In genomic region chr1:225653463-225654276, GRCh38 we compare ENCODE assay signal across 8 cellular contexts. TPM values are rescaled to one million over a fixed set of nuclear protein-coding genes. Genes with fewer than 3 reads are reported as not detected.
DNase-seq lines count a peak whose midpoint lies in the region; TF ChIP-seq lines count a peak whose summit lies in the region.

No MANE protein-coding gene starts in this region.

- peaks cover 25% of the 10 kb centered on the region for H3K4me1 ChIP-seq in neural progenitor cell

- no peaks in the 10 kb centered on the region for H3K9me3 ChIP-seq in neural progenitor cell (ENCODE audit: low read depth)

- H3F3A ChIP-seq in neural progenitor cell (ENCODE audit: low read depth), result peaks cover 37% of the 10 kb centered on the region

- H3K27me3 ChIP-seq in neural progenitor cell, result peaks cover 10% of the 10 kb centered on the region

- peak overlapping the region; percentile 87 for H3K4me2 ChIP-seq in neural progenitor cell

- peak overlapping the region; percentile 58 for H3K9ac ChIP-seq in neural progenitor cell

- H3K36me3 Mint-ChIP-seq in HFFc6 (ENCODE audit: low read depth) (peaks cover 15% of the 10 kb centered on the region), glutamatergic neuron (ENCODE audit: unreplicated experiment) (peaks cover 7% of the 10 kb centered on the region), neural progenitor cell (peaks cover 15% of the 10 kb centered on the region)
- H3K36me3 Mint-ChIP-seq in activated naive CD8-positive, alpha-beta T cell, result no peaks in the 10 kb centered on the region

- H3K27ac ChIP-seq in neural progenitor cell, result peak overlapping the region; percentile 90

- H3K27me3 Mint-ChIP-seq in HFFc6 (ENCODE audit: insufficient read depth) (no peaks in the 10 kb centered on the region; the same call in 1 of the 2 replicates), glutamatergic neuron (ENCODE audit: unreplicated experiment) (peaks cover 12% of the 10 kb centered on the region), neural progenitor cell (ENCODE audit: insufficient read depth, low read depth) (peaks cover 4% of the 10 kb centered on the region)
- peaks cover 22% of the 10 kb centered on the region for H3K27me3 Mint-ChIP-seq in activated naive CD8-positive, alpha-beta T cell

- DNase-seq in DMS79 treated with DMSO at 0.1 percent for 48 hours (lab: John Stamatoyannopoulos, UW), result peak; percentile 68
- peak; percentile 54 for DNase-seq in HFFc6
- peak; percentile 35 for DNase-seq in NCI-H510A (lab: John Stamatoyannopoulos, UW)
- DNase-seq in glutamatergic neuron, result peak; percentile 81
- peak; percentile 76 for DNase-seq in neural progenitor cell (ENCODE audit: low spot score)
- DNase-seq in Kasumi-1 (lab: John Stamatoyannopoulos, UW), result no peak
- no peak for DNase-seq in effector CD8-positive, alpha-beta T cell (lab: John Stamatoyannopoulos, UW)

- peaks cover 40% of the 10 kb centered on the region for H3K79me2 ChIP-seq in neural progenitor cell (ENCODE audit: low read depth)

- no peaks in the 10 kb centered on the region for H3K36me3 ChIP-seq in neural progenitor cell

- H3K4me3 Mint-ChIP-seq in HFFc6 (peak overlapping the region; percentile 91), glutamatergic neuron (ENCODE audit: unreplicated experiment) (peak overlapping the region; percentile 98), neural progenitor cell (peak overlapping the region; percentile 92)
- peak overlapping the region; percentile 88 for H3K4me3 Mint-ChIP-seq in activated naive CD8-positive, alpha-beta T cell

- H3K27ac Mint-ChIP-seq in HFFc6, result peak overlapping the region; percentile 93
- H3K27ac Mint-ChIP-seq in activated naive CD8-positive, alpha-beta T cell, result no peak overlapping the region
- H3K27ac Mint-ChIP-seq in glutamatergic neuron (ENCODE audit: unreplicated experiment), result peak overlapping the region; percentile 97
- peak overlapping the region; percentile 95 for H3K27ac Mint-ChIP-seq in neural progenitor cell

- peak overlapping the region; percentile 100 for H3K4me3 ChIP-seq in neural progenitor cell

- TF ChIP-seq CTCF in HFFc6 (IDR thresholded peaks at IDR 0.05) (no peak), glutamatergic neuron (IDR thresholded peaks at IDR 0.05; ENCODE audit: partially characterized antibody, unreplicated experiment) (no peak), neural progenitor cell (IDR thresholded peaks at IDR 0.05) (no peak)

- peaks cover 32% of the 10 kb centered on the region for H4K20me1 ChIP-seq in neural progenitor cell (ENCODE audit: low read depth)

- peaks cover 75% of the 10 kb centered on the region for H3K4me1 Mint-ChIP-seq in HFFc6 (ENCODE audit: low read depth)
- peaks cover 13% of the 10 kb centered on the region for H3K4me1 Mint-ChIP-seq in activated naive CD8-positive, alpha-beta T cell (ENCODE audit: low read depth)
- peaks cover 15% of the 10 kb centered on the region for H3K4me1 Mint-ChIP-seq in glutamatergic neuron (ENCODE audit: low read depth, unreplicated experiment)
- H3K4me1 Mint-ChIP-seq in neural progenitor cell, result peaks cover 45% of the 10 kb centered on the region

- no peaks in the 10 kb centered on the region for H3K9me3 Mint-ChIP-seq in HFFc6
- no peaks in the 10 kb centered on the region for H3K9me3 Mint-ChIP-seq in activated naive CD8-positive, alpha-beta T cell (ENCODE audit: low read depth)
- H3K9me3 Mint-ChIP-seq in glutamatergic neuron (ENCODE audit: unreplicated experiment), result peaks cover 21% of the 10 kb centered on the region
- H3K9me3 Mint-ChIP-seq in neural progenitor cell, result peaks cover under 1% of the 10 kb centered on the region

- peak overlapping the region; percentile 85 for H2AFZ ChIP-seq in neural progenitor cell (replicated peaks)

RNA-seq across cellular contexts. Expression of gene ENAH, which starts 0.7 kb away (rescaled TPM):
- total RNA-seq in HFFc6 (2021; fragmentation: NEBNext Ultra II Directional; extraction: Animal tissue kit (Norgen Biotek cat#: 25700)), result 100 to 1,000 TPM; 133 to 171 (median 139) TPM
- total RNA-seq in glutamatergic neuron (ENCODE audit: unreplicated experiment) (265 TPM), neural progenitor cell (ENCODE audit: low replicate concordance) (230 and 346 TPM in 2 replicates)

Comparison
In these comparisons a context has a peak if more than half of its experiments do, and no peak if none do; other contexts are left out.
1. DNase-seq: peak in DMS79 treated with DMSO at 0.1 percent for 48 hours (single experiment), HFFc6 (single experiment), NCI-H510A (single experiment), glutamatergic neuron (single experiment) and neural progenitor cell (single experiment); none in Kasumi-1 (0 of 2) and effector CD8-positive, alpha-beta T cell (single experiment).
2. Peak in every context shown above with its lines, with median percentiles within 50 percentile points of each other: H3K4me3 Mint-ChIP-seq.